In the genomic region with DNA sequence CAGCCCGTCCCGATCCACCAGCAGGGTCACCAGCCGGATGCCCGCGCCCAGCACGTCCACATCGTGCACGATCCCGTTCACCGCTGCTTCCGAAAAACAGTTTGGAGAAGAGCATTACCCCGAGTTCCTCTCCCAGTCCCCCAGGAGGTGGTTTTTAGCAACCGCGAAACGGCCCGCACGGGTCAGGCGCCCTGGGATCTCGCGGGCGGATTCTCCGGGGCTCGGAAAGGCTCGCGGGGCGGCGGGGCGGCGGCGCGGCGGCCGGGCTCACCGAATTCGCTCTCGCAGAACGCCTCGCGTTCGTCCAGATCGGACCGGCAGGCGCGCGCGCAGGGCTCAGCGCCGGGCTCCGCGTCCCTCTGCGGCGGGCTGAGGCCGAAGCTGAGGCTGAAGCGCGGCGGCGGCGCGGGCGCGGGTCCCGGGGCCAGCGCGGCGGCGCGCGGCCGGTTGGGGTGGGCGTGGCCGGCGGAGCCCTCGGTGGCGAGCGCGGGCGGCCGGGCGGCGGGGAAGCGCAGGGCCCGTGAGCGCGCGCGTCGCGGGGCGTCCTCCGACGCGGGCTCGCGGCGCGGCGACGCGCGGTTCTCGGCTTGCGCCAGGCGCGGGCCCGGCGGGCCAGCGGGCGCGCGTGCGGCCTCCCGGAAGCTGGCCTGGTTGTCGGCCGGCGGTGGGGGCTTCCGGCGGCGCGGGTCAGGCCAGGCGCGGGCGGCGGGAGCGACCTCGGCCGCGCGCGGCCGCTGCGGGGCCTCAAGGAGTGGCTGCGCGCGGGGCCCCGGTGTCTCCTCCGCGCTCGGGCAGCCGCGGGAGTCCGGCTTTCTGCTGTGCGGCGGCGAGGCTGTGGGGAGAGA, we compare ENCODE assay signal across 8 cellular contexts. TPM values are rescaled to one million over a fixed set of nuclear protein-coding genes. Genes with fewer than 3 reads are reported as not detected.
DNase-seq lines count a peak whose midpoint lies in the region; ATAC-seq and TF ChIP-seq lines count a peak whose summit lies in the region.

No MANE protein-coding gene starts in this region.

- H3K36me3 ChIP-seq in ES-I3 (ENCODE audit: insufficient read depth, low read length) (0 out of 2 replicates have a peak, but pooled peaks cover 3% of the 10 kb centered on the region), KOPT-K1 (ENCODE audit: insufficient read depth, low read length) (no peaks in the 10 kb centered on the region), SJSA1 (peaks cover 6% of the 10 kb centered on the region), thoracic aorta (no peaks in the 10 kb centered on the region)

- H3K4me3 ChIP-seq in SJSA1 (peak overlapping the region; percentile 90), thoracic aorta (peak overlapping the region; percentile 94)

- no peaks in the 10 kb centered on the region for H3K9me3 ChIP-seq in ES-I3 (ENCODE audit: control insufficient read depth, insufficient read depth, low read length)
- H3K9me3 ChIP-seq in KOPT-K1 (ENCODE audit: insufficient read depth, low read length, poor library complexity, severe bottlenecking), result no peaks in the 10 kb centered on the region
- H3K9me3 ChIP-seq in SJSA1 (replicated peaks), result no peaks in the 10 kb centered on the region
- no peaks in the 10 kb centered on the region for H3K9me3 ChIP-seq in thoracic aorta

- CTCF ChIA-PET in activated naive CD4-positive, alpha-beta T cell treated with anti-CD3 and anti-CD28 coated beads, Interleukin-2, amount 10 ng/mL, durations not matched to agents 7 days and 5 days (lab: Charles Lee), result interaction anchor here (1.2 kb wide), 1 partner anchor 130 kb away, joined by 3 read pairs; no protein-coding TSS in a partner anchor

- H3K4me3 Mint-ChIP-seq in activated naive CD4-positive, alpha-beta T cell treated with anti-CD3 and anti-CD28 coated beads, Interleukin-2, amount 10 ng/mL, durations not matched to agents 7 days and 5 days, result peak overlapping the region; percentile 92

- H3K27me3 Mint-ChIP-seq in activated naive CD4-positive, alpha-beta T cell treated with anti-CD3 and anti-CD28 coated beads, Interleukin-2, amount 10 ng/mL, durations not matched to agents 7 days and 5 days, result peaks cover 58% of the 10 kb centered on the region

- H3K27me3 ChIP-seq in SJSA1 (replicated peaks) (peaks cover 11% of the 10 kb centered on the region), thoracic aorta (replicated peaks; ENCODE audit: insufficient read depth) (no peaks in the 10 kb centered on the region)

- peak overlapping the region; percentile 86 for H3K27ac Mint-ChIP-seq in activated naive CD4-positive, alpha-beta T cell treated with anti-CD3 and anti-CD28 coated beads, Interleukin-2, amount 10 ng/mL, durations not matched to agents 7 days and 5 days

- TF ChIP-seq CTCF in omental fat pad (IDR thresholded peaks at IDR 0.05) (no peak), thoracic aorta (IDR thresholded peaks at IDR 0.05) (no peak)

- ATAC-seq in GM21786 (IDR thresholded peaks at IDR 0.05; ENCODE audit: unreplicated experiment), result peak; percentile 64
- peak; percentile 73 for ATAC-seq in omental fat pad (ENCODE audit: low FRiP score)
- ATAC-seq in thoracic aorta (ENCODE audit: insufficient number of reproducible peaks, low FRiP score, low read depth), result peak; percentile 72

- H3K27ac ChIP-seq in KOPT-K1 (ENCODE audit: low read depth, low read length, poor library complexity, severe bottlenecking), result peak overlapping the region; percentile 47
- H3K27ac ChIP-seq in SJSA1, result peak overlapping the region; percentile 63
- peak overlapping the region; percentile 93 to 98 for H3K27ac ChIP-seq in thoracic aorta

- H3K4me1 ChIP-seq in ES-I3 (ENCODE audit: insufficient read depth, low read length), result peaks cover 8% of the 10 kb centered on the region
- H3K4me1 ChIP-seq in SJSA1 (replicated peaks), result peaks cover 28% of the 10 kb centered on the region
- H3K4me1 ChIP-seq in thoracic aorta (ENCODE audit: control insufficient read depth in 1 of 2, low read depth in 2 of 2), result peaks cover 13 to 25% of the 10 kb centered on the region in 2 donors

- DNase-seq in SJSA1 (ENCODE audit: low read depth in 1 of 2, low spot score in 2 of 2), result peak; percentile 83 to 86
- peak; percentile 81 for DNase-seq in activated naive CD4-positive, alpha-beta T cell treated with anti-CD3 and anti-CD28 coated beads, Interleukin-2, amount 10 ng/mL, durations not matched to agents 7 days and 5 days
- DNase-seq in globus pallidus (ENCODE audit: low spot score), result peak; percentile 87
- peak; percentile 34 for DNase-seq in omental fat pad (ENCODE audit: low spot score)
- peak; percentile 19 for DNase-seq in thoracic aorta (ENCODE audit: low spot score)

- no peaks in the 10 kb centered on the region for H3K9me3 Mint-ChIP-seq in activated naive CD4-positive, alpha-beta T cell treated with anti-CD3 and anti-CD28 coated beads, Interleukin-2, amount 10 ng/mL, durations not matched to agents 7 days and 5 days

- H3K9ac ChIP-seq in ES-I3 (ENCODE audit: low read depth, low read length), result peak overlapping the region; percentile 96

- H3K36me3 Mint-ChIP-seq in activated naive CD4-positive, alpha-beta T cell treated with anti-CD3 and anti-CD28 coated beads, Interleukin-2, amount 10 ng/mL, durations not matched to agents 7 days and 5 days, result peaks cover 1% of the 10 kb centered on the region

- H3K4me1 Mint-ChIP-seq in activated naive CD4-positive, alpha-beta T cell treated with anti-CD3 and anti-CD28 coated beads, Interleukin-2, amount 10 ng/mL, durations not matched to agents 7 days and 5 days, result peaks cover 32% of the 10 kb centered on the region

RNA-seq across cellular contexts. Expression of a gene that starts 2.9 kb away (rescaled TPM):
- total RNA-seq in SJSA1 (2014; rRNA removed; shearing (Covaris generic)), result 12.4 and 20.0 TPM in 2 replicates
- 10 to 100 TPM in 2 of 4 donors, 1 to 10 TPM in 2; 4.3 to 22.9 (median 9.6) TPM for total RNA-seq in omental fat pad
- 1 to 10 TPM; 7.3 to 7.5 TPM for total RNA-seq in thoracic aorta

RNA-seq across cellular contexts. Expression of a gene that starts 42.2 kb away (rescaled TPM):
- 309 and 338 TPM in 2 replicates for total RNA-seq in SJSA1 (2014; rRNA removed; shearing (Covaris generic))
- total RNA-seq in omental fat pad (10 to 100 TPM; 13.2 to 64.1 (median 23.4) TPM), thoracic aorta (10 to 100 TPM; 11.9 to 29.9 TPM)

Comparison
In these comparisons a context has a peak if more than half of its experiments do, and no peak if none do; other contexts are left out.
1. Peak in every context shown above with its lines: DNase-seq, ATAC-seq, H3K4me3 ChIP-seq and H3K27ac ChIP-seq.
2. DNase-seq: peak in every context shown above with its lines; median percentile 87 in globus pallidus; 84 in SJSA1; 81 in activated naive CD4-positive, alpha-beta T cell treated with anti-CD3 and anti-CD28 coated beads, Interleukin-2, amount 10 ng/mL, durations not matched to agents 7 days and 5 days; 34 in omental fat pad; 19 in thoracic aorta.